In the genomic region with DNA sequence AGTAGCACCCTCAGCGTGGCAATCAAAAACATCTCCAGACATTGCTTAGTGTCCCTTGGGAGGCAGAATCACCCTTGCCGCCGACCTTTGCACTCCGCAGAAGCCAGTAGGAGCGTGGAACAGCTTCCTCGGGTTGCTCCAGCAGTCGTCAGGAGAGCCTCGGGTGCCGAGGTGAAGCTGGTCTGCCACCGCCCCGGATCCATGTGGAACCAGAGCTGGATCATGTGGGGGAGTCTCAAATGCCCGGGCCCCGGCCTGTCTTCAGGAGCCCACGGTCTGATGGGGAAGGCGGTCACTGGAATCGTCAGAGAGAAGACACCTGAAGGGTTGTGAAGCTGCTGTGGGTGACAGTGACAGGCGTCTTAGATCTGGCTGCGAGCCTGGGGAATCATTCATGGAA, we compare ENCODE assay signal across 29 cellular contexts. TPM values are rescaled to one million over a fixed set of nuclear protein-coding genes. Genes with fewer than 3 reads are reported as not detected.
A peak's percentile ranks its signal among the peaks of the same experiment; 100 is the strongest.
DNase-seq lines count a peak whose midpoint lies in the region; ATAC-seq and TF ChIP-seq lines count a peak whose summit lies in the region.
"Had no signal": no experiment of that assay in that cellular context is flagged by ENCODE, and none has a peak within 500 bp of the region (broad histone marks: within the 10 kb centered on the region; RNA-seq: fewer than 3 reads in every experiment).

No MANE protein-coding gene starts in this region.

- no peak for TF ChIP-seq CTCF in liver (IDR thresholded peaks at IDR 0.05; ENCODE audit: low read depth, low read length, missing input control)
- TF ChIP-seq CTCF in osteoblast (IDR thresholded peaks at IDR 0.05; ENCODE audit: extremely low read depth, low read depth, low read length): no peak

- no peaks in the 10 kb centered on the region for H3K79me2 ChIP-seq in osteoblast (ENCODE audit: insufficient read depth, low read length)

- no peak overlapping the region for H3K4me2 ChIP-seq in osteoblast (ENCODE audit: insufficient read depth, low read length)

- H3K27ac ChIP-seq in liver (ENCODE audit: low read depth in 1 of 2, low read length in 2 of 2) (peak overlapping the region; percentile 78 to 88), osteoblast (ENCODE audit: low read depth, low read length) (no peak overlapping the region)
- H3K27ac ChIP-seq: 22Rv1 had no signal

- H2AFZ ChIP-seq in osteoblast (ENCODE audit: low read length): no peak overlapping the region

- H4K20me1 ChIP-seq in osteoblast (ENCODE audit: insufficient read depth, low read length): no peaks in the 10 kb centered on the region

- TF ChIP-seq RAD21 in liver (IDR thresholded peaks at IDR 0.05): no peak

- H3K27ac Mint-ChIP-seq in activated T-cell treated with anti-CD3 and anti-CD28 coated beads, Interleukin-2, amount 50 U/mL, for 24 hours: peak overlapping the region; percentile 14
- H3K27ac Mint-ChIP-seq: CD14-positive monocyte; CD8-positive, alpha-beta memory T cell had no signal

- WGBS in liver: 94% methylated on average over 18 of the region's 18 CpGs

- no peak overlapping the region for H3K4me3 ChIP-seq in liver (ENCODE audit: low read depth in 1 of 3, low read length in 3 of 3)
- no peak overlapping the region for H3K4me3 ChIP-seq in osteoblast (ENCODE audit: insufficient read depth, low read length)
- H3K4me3 ChIP-seq: GM12878 had no signal

- no peaks in the 10 kb centered on the region for H3K9me3 Mint-ChIP-seq in activated T-cell treated with anti-CD3 and anti-CD28 coated beads, Interleukin-2, amount 50 U/mL, for 24 hours
- H3K9me3 Mint-ChIP-seq: CD14-positive monocyte; CD8-positive, alpha-beta memory T cell had no signal

- H3K4me3 Mint-ChIP-seq in activated T-cell treated with anti-CD3 and anti-CD28 coated beads, Interleukin-2, amount 50 U/mL, for 24 hours: no peak overlapping the region
- H3K4me3 Mint-ChIP-seq: CD14-positive monocyte; CD8-positive, alpha-beta memory T cell had no signal

- H3K9me3 ChIP-seq in liver (ENCODE audit: control insufficient read depth in 4 of 4, low read length in 3 of 4) (no peaks in the 10 kb centered on the region), osteoblast (ENCODE audit: low read depth, low read length) (no peaks in the 10 kb centered on the region)
- H3K9me3 ChIP-seq: BE2C had no signal

- H3K27me3 ChIP-seq in liver (ENCODE audit: control insufficient read depth in 4 of 4, insufficient read depth in 4 of 4, low read length in 3 of 4): no peaks in the 10 kb centered on the region
- no peaks in the 10 kb centered on the region for H3K27me3 ChIP-seq in osteoblast (ENCODE audit: insufficient read depth, low read length)
- H3K27me3 ChIP-seq: BE2C had no signal

- H3K27me3 Mint-ChIP-seq in activated T-cell treated with anti-CD3 and anti-CD28 coated beads, Interleukin-2, amount 50 U/mL, for 24 hours: no peaks in the 10 kb centered on the region
- H3K27me3 Mint-ChIP-seq: CD8-positive, alpha-beta memory T cell had no signal

- ATAC-seq in HG03175 (IDR thresholded peaks at IDR 0.05; ENCODE audit: unreplicated experiment): no peak
- no peak for ATAC-seq in HG02973 (IDR thresholded peaks at IDR 0.05; ENCODE audit: unreplicated experiment)
- ATAC-seq in HG02884 (IDR thresholded peaks at IDR 0.05; ENCODE audit: unreplicated experiment): no peak
- ATAC-seq: GM12878, Panc1 had no signal

- no peaks in the 10 kb centered on the region for H3K4me1 Mint-ChIP-seq in activated T-cell treated with anti-CD3 and anti-CD28 coated beads, Interleukin-2, amount 50 U/mL, for 24 hours (ENCODE audit: low read depth)
- H3K4me1 Mint-ChIP-seq: CD14-positive monocyte; CD8-positive, alpha-beta memory T cell had no signal

- H3K4me1 ChIP-seq in liver (ENCODE audit: control insufficient read depth in 4 of 4, insufficient read depth in 4 of 4, low read length in 3 of 4) (peaks cover 5 to 56% (median 36%) of the 10 kb centered on the region in 4 donors), osteoblast (ENCODE audit: insufficient read depth, low read length) (no peaks in the 10 kb centered on the region)

- H3K36me3 ChIP-seq in liver (ENCODE audit: control insufficient read depth in 4 of 4, insufficient read depth in 3 of 4, low read depth in 1 of 4, low read length in 3 of 4) (peaks cover 8 to 15% (median 12%) of the 10 kb centered on the region in 4 donors), osteoblast (ENCODE audit: insufficient read depth, low read length) (peaks cover 4% of the 10 kb centered on the region)

- peaks cover 60% of the 10 kb centered on the region for H3K36me3 Mint-ChIP-seq in activated T-cell treated with anti-CD3 and anti-CD28 coated beads, Interleukin-2, amount 50 U/mL, for 24 hours (ENCODE audit: low read depth)

- no peak overlapping the region for H3K9ac ChIP-seq in liver (ENCODE audit: low read depth in 1 of 2, low read length in 2 of 2)

- DNase-seq in activated T-cell treated with anti-CD3 and anti-CD28 coated beads, Interleukin-2, amount 50 U/mL, for 24 hours: no peak
- no peak for DNase-seq in activated T-cell treated with anti-CD3 and anti-CD28 coated beads for 4 hours
- DNase-seq in osteoblast (ENCODE audit: insufficient read length, low spot score, missing footprints): peak; percentile 51
- DNase-seq: ACHN; BE2C; CD8-positive, alpha-beta memory T cell; DMS 273 treated with DMSO at 0.1 percent for 48 hours; DMS79; EL; GDM1; GOT3; HCEC 1CT; Karpas-422; NCI-H1092; NCI-H1417 treated with DMSO at 0.1 percent for 48 hours; NCI-H1694 treated with DMSO at 0.1 percent for 48 hours; NCI-H2081; NCI-H2227 treated with DMSO at 0.1 percent for 48 hours; NCI-H510A; NCI-H69; SHP77 treated with DMSO at 0.1 percent for 48 hours had no signal

TF ChIP-seq in liver, 16 proteins besides CTCF, POLR2A, EP300 and RAD21:
- TF ChIP-seq SP1 (IDR thresholded peaks at IDR 0.05) (no peak), HNF4A (conservative IDR thresholded peaks at IDR 0.05) (no peak), YY1 (IDR thresholded peaks at IDR 0.05) (no peak), NR2F2 (IDR thresholded peaks at IDR 0.05) (no peak), HNF4G (IDR thresholded peaks at IDR 0.05) (no peak)
- TF ChIP-seq, protein P1, sequence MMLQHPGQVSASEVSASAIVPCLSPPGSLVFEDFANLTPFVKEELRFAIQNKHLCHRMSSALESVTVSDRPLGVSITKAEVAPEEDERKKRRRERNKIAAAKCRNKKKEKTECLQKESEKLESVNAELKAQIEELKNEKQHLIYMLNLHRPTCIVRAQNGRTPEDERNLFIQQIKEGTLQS (IDR thresholded peaks at IDR 0.05): no peak
- TF ChIP-seq, protein P2, sequence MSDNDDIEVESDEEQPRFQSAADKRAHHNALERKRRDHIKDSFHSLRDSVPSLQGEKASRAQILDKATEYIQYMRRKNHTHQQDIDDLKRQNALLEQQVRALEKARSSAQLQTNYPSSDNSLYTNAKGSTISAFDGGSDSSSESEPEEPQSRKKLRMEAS (IDR thresholded peaks at IDR 0.05): no peak

RNA-seq across cellular contexts. Expression of a gene that starts 14.3 kb away (rescaled TPM):
- 10 to 100 TPM; 34.9 to 50.3 TPM for total RNA-seq in liver
- polyA plus RNA-seq in liver: 10 to 100 TPM; 39.0 to 43.8 TPM
- 31.1 and 31.2 TPM in 2 replicates for total RNA-seq in osteoblast

RNA-seq across cellular contexts. Expression of a gene that starts 14.6 kb away (rescaled TPM):
- 10 to 100 TPM; 47.1 to 63.5 TPM for total RNA-seq in liver
- polyA plus RNA-seq in liver: 100 to 1,000 TPM in 1 of 2 donors, 10 to 100 TPM in 1; 90.6 to 101 TPM
- total RNA-seq in osteoblast: 34.4 and 35.7 TPM in 2 replicates
